Comparison of ENCODE assay signal across 16 cellular contexts in the genomic region with DNA sequence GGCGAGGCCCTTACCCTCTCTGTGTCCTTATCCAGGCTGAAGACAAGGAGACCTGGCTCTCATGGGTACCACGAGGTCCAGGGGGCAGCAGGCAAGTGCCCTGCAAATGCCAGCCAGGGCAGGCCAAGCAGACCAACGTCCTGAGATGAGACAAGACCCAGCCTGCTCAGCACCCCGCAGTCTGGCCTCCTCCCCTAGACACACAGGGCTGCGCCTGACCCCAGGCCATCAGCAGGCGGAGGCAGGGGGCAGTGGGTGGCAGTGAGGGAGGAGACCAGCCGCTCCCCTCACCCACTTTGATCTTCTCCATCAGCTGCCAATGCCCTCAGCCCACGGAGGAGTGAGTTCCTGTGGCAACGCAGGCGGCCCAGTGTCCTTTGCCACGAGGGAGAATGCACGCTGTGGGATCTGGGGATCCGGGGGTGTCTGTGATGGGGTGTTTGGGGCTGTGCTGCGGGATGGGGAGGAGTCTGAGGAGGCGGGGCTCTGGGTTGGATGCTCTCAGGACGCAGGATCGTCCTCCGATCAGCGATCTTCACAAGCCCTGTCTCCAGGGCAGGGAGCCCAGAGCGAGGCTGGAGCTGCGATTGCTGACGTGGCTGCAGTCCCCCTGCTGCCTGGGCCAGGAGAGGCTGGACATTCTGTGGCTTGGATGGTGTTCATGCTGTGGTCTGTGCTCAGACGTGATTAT. TPM values are rescaled to one million over a fixed set of nuclear protein-coding genes. Genes with fewer than 3 reads are reported as not detected.
A peak's percentile ranks its signal among the peaks of the same experiment; 100 is the strongest.
DNase-seq lines count a peak whose midpoint lies in the region; ATAC-seq and TF ChIP-seq lines count a peak whose summit lies in the region.
"Had no signal": no experiment of that assay in that cellular context is flagged by ENCODE, and none has a peak within 500 bp of the region (broad histone marks: within the 10 kb centered on the region; RNA-seq: fewer than 3 reads in every experiment).

No MANE protein-coding gene starts in this region.

- peak overlapping the region; percentile 93 for H2AK9ac ChIP-seq in IMR-90 (replicated peaks; ENCODE audit: low read depth, low read length, poor library complexity)

- H3K36me3 ChIP-seq in IMR-90 (ENCODE audit: control insufficient read depth, insufficient read depth, low read length) (no peaks in the 10 kb centered on the region; the same call in 1 of the 2 replicates), mucosa of descending colon (ENCODE audit: low read depth) (no peaks in the 10 kb centered on the region), tibial artery (no peaks in the 10 kb centered on the region)

- TF ChIP-seq CTCF in AG04450 (IDR thresholded peaks at IDR 0.05; ENCODE audit: low read depth, low read length) (no peak), IMR-90 (conservative IDR thresholded peaks at IDR 0.05; ENCODE audit: low read depth, low read length) (no peak), cardiac fibroblast (IDR thresholded peaks at IDR 0.05; ENCODE audit: low read depth, low read length) (peak; percentile 11), mucosa of descending colon (IDR thresholded peaks at IDR 0.05) (no peak), tibial artery (IDR thresholded peaks at IDR 0.05) (no peak)

- WGBS in IMR-90 (ENCODE audit: extremely low coverage in 2 of 2, insufficient read length in 1 of 2), 2 experiments, result 50% methylated on average over 4 of the region's 23 CpGs; no CpG with 5 or more reads in 1 of the 2 experiments

- no peak overlapping the region for H3K4me3 ChIP-seq in AG04450 (ENCODE audit: low read depth, low read length)
- no peak overlapping the region for H3K4me3 ChIP-seq in IMR-90 (ENCODE audit: insufficient read depth, low read depth, low read length)
- no peak overlapping the region for H3K4me3 ChIP-seq in cardiac fibroblast (replicated peaks in 1 of 2; ENCODE audit: low read depth in 2 of 2, low read length in 2 of 2)
- no peak overlapping the region for H3K4me3 ChIP-seq in mucosa of descending colon
- H3K4me3 ChIP-seq in tibial artery, result no peak overlapping the region

- H3K4ac ChIP-seq in IMR-90 (ENCODE audit: low read depth, low read length), result peak overlapping the region; percentile 73

- H3K56ac ChIP-seq in IMR-90 (ENCODE audit: extremely low read depth, insufficient read depth, low read length), result no peak overlapping the region

- peak overlapping the region; percentile 49; the same call in 1 of the 2 replicates for H4K91ac ChIP-seq in IMR-90 (ENCODE audit: insufficient read depth, low read depth, low read length)

- CTCF ChIA-PET in AG04450 (lab: Charles Lee) (interaction anchor here (1.5 to 4.4 kb wide), 5 partner anchors 107 to 195 kb away, joined by 4 to 47 read pairs (median 25); no protein-coding TSS in a partner anchor), IMR-90 (lab: Yijun Ruan, JAX) (no interaction called here)

- H3K27ac ChIP-seq in AG04450 (ENCODE audit: low read depth, low read length), result peak overlapping the region; percentile 39
- H3K27ac ChIP-seq in IMR-90 (ENCODE audit: insufficient read depth, low read length), result no peak overlapping the region
- H3K27ac ChIP-seq in tibial artery, result peak overlapping the region in 1 of 2 donors; percentile 38

- no peak for TF ChIP-seq RAD21 in IMR-90 (IDR thresholded peaks at IDR 0.05; ENCODE audit: low read length)

- H2AK5ac ChIP-seq in IMR-90 (ENCODE audit: low read depth, low read length), result peak overlapping the region; percentile 88; the same call in 1 of the 2 replicates

- intact Hi-C loops in IMR-90 (cut with micrococcal nuclease), result loop anchor here (5.0 kb wide), 2 partner anchors 48 to 177 kb away; a partner anchor contains a TSS
- intact Hi-C loops in mucosa of descending colon (cut with DNase I, micrococcal nuclease), result loop anchor here (5.0 kb wide), 2 partner anchors 113 to 192 kb away; no protein-coding TSS in a partner anchor
- intact Hi-C loops in tibial artery (cut with DNase I; ENCODE audit: low total_unique reads), result loop anchor here (10.0 kb wide), 2 partner anchors 135 to 425 kb away; a partner anchor contains a TSS

- peak overlapping the region; percentile 38 to 79; a peak in 3 of 4 replicates for H4K8ac ChIP-seq in IMR-90 (ENCODE audit: low read depth in 2 of 2, low read length in 2 of 2)

- DNase-seq in AG04450 (ENCODE audit: low read depth, low spot score) (peak; percentile 46), IMR-90 (peak; percentile 74), cardiac fibroblast (ENCODE audit: low read depth in 2 of 2) (peak; percentile 84 to 85), mucosa of descending colon (peak in 2 of 3 donors; percentile 52 to 59), NCI-H748 (lab: John Stamatoyannopoulos, UW; ENCODE audit: unreplicated experiment) (no peak), occipital lobe (lab: John Stamatoyannopoulos, UW) (no peak), tibial artery (no peak), Kasumi-1 (lab: John Stamatoyannopoulos, UW) (no peak)
- DNase-seq: activated CD8-positive, alpha-beta memory T cell treated with anti-CD3 and anti-CD28 coated beads for 24 hours; activated naive CD8-positive, alpha-beta T cell treated with anti-CD3 and anti-CD28 coated beads for 36 hours; endodermal cell; midbrain; NCI-H2029; retina; T-helper 9 cell; trophoblast cell had no signal

- H3K23ac ChIP-seq in IMR-90 (ENCODE audit: low read depth, low read length), result no peak overlapping the region

- no peak overlapping the region for H2BK15ac ChIP-seq in IMR-90 (ENCODE audit: low read depth, low read length)

- peak overlapping the region; percentile 32 for H2BK120ac ChIP-seq in IMR-90 (ENCODE audit: low read depth, low read length)

- H3K14ac ChIP-seq in IMR-90 (replicated peaks; ENCODE audit: low read depth, low read length), result no peak overlapping the region

- H3K4me2 ChIP-seq in IMR-90 (ENCODE audit: low read depth, low read length), result no peak overlapping the region

- H4K5ac ChIP-seq in IMR-90 (ENCODE audit: low read depth, low read length), result peak overlapping the region; percentile 71

- H3K9me3 ChIP-seq in AG04450 (ENCODE audit: control insufficient read depth, insufficient read depth, low read length) (no peaks in the 10 kb centered on the region; the same call in 1 of the 2 replicates), IMR-90 (ENCODE audit: control insufficient read depth, insufficient read depth, low read length) (no peaks in the 10 kb centered on the region), mucosa of descending colon (no peaks in the 10 kb centered on the region), tibial artery (no peaks in the 10 kb centered on the region)

- H2AFZ ChIP-seq in IMR-90 (replicated peaks; ENCODE audit: low read length, poor library complexity), result peak overlapping the region; percentile 83

- POLR2A ChIA-PET in AG04450 (lab: Yijun Ruan, JAX), result interaction anchor here (0.7 to 4.4 kb wide), 3 partner anchors 47 to 118 kb away, joined by 3 to 24 read pairs (median 5); no protein-coding TSS in a partner anchor
- POLR2A ChIA-PET in IMR-90 (lab: Charles Lee; ENCODE audit: unreplicated experiment), result no interaction called here

- dilution Hi-C loops in IMR-90 (cut with HindIII; ENCODE audit: low sequenced_read_pairs, unreplicated experiment), result no loop called here

- H4K20me1 ChIP-seq in IMR-90 (ENCODE audit: insufficient read depth, low read length), result no peaks in the 10 kb centered on the region; the same call in 1 of the 2 replicates

- in situ Hi-C loops in IMR-90 (cut with MboI; ENCODE audit: low sequenced_read_pairs), result loop anchor here (5.0 kb wide), 2 partner anchors 113 to 177 kb away; a partner anchor contains a TSS

- H3K18ac ChIP-seq in IMR-90 (ENCODE audit: low read depth, low read length), result no peak overlapping the region

- H2BK5ac ChIP-seq in IMR-90 (ENCODE audit: low read depth, low read length, poor library complexity, severe bottlenecking), result no peak overlapping the region

- no peak for TF ChIP-seq POLR2A in IMR-90 (IDR thresholded peaks at IDR 0.05; ENCODE audit: low read depth, low read length)

- no peak overlapping the region for H2BK20ac ChIP-seq in IMR-90 (ENCODE audit: low read depth, low read length)

- no peak overlapping the region for H3K9ac ChIP-seq in IMR-90 (ENCODE audit: low read depth, low read length)

- BruUV-seq in IMR-90 (replicated peaks; lab: Mats Ljungman, UMichigan), result no TSS peak

- H3K27me3 ChIP-seq in AG04450 (ENCODE audit: control insufficient read depth, insufficient read depth, low read length) (no peaks in the 10 kb centered on the region), IMR-90 (ENCODE audit: control insufficient read depth, insufficient read depth, low read length) (no peaks in the 10 kb centered on the region), tibial artery (no peaks in the 10 kb centered on the region)

- peak; percentile 5 for ATAC-seq in IMR-90 (ENCODE audit: low read depth)
- ATAC-seq in mucosa of descending colon, result no peak

- no peaks in the 10 kb centered on the region; the same call in 1 of the 2 replicates for H3K9me1 ChIP-seq in IMR-90 (ENCODE audit: insufficient read depth, low read length)

- no peaks in the 10 kb centered on the region for H3K79me1 ChIP-seq in IMR-90 (ENCODE audit: low read depth in 1 of 2, low read length in 2 of 2)

- peaks cover 15% of the 10 kb centered on the region for H3K4me1 ChIP-seq in IMR-90 (ENCODE audit: control insufficient read depth, insufficient read depth, low read length)
- peaks cover 15% of the 10 kb centered on the region for H3K4me1 ChIP-seq in mucosa of descending colon (ENCODE audit: low read depth)
- peaks cover 0 to 39% (median 22%) of the 10 kb centered on the region in 4 donors for H3K4me1 ChIP-seq in tibial artery

TF ChIP-seq in IMR-90, 13 proteins besides CTCF, POLR2A, EP300 and RAD21 (continues in another document):
- TF ChIP-seq MAFK (IDR thresholded peaks at IDR 0.05; ENCODE audit: low read depth, low read length) (peak; percentile 55), FOS (IDR thresholded peaks at IDR 0.05; ENCODE audit: low read depth, low read length) (no peak), RCOR1 (IDR thresholded peaks at IDR 0.05; ENCODE audit: insufficient replicate concordance, low read length) (no peak), NFE2L2 (IDR thresholded peaks at IDR 0.05; ENCODE audit: low read depth, low read length) (no peak)
- TF ChIP-seq, protein P1, sequence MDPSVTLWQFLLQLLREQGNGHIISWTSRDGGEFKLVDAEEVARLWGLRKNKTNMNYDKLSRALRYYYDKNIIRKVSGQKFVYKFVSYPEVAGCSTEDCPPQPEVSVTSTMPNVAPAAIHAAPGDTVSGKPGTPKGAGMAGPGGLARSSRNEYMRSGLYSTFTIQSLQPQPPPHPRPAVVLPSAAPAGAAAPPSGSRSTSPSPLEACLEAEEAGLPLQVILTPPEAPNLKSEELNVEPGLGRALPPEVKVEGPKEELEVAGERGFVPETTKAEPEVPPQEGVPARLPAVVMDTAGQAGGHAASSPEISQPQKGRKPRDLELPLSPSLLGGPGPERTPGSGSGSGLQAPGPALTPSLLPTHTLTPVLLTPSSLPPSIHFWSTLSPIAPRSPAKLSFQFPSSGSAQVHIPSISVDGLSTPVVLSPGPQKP (IDR thresholded peaks at IDR 0.05; ENCODE audit: borderline replicate concordance, low read depth, low read length), result no peak

RNA-seq across cellular contexts. Expression of a gene that starts 30.5 kb away (rescaled TPM):
- 8.5 and 10.4 TPM in 2 replicates for polyA plus RNA-seq in AG04450 (2011; rRNA removed)
- polyA minus RNA-seq in AG04450 (2011; rRNA and poly(A)+ RNA removed), result 11.5 and 14.1 TPM in 2 replicates
- 6.1 and 7.0 TPM in 2 replicates for total RNA-seq in IMR-90 (2012; rRNA removed)
- 3.1 and 3.3 TPM in 2 replicates for polyA plus RNA-seq in IMR-90 (2012; rRNA removed)
- 3.2 and 3.3 TPM in 2 replicates for polyA plus RNA-seq in IMR-90 (2012; cell fraction: cytosol; rRNA removed)
- polyA plus RNA-seq in IMR-90 (2012; cell fraction: nucleus; rRNA removed; ENCODE audit: low replicate concordance), result 3.0 and 5.9 TPM in 2 replicates
- 10 to 100 TPM; 57.9 to 81.4 (median 58.5) TPM for total RNA-seq in mucosa of descending colon
- total RNA-seq in occipital lobe, result 3.3 TPM

Comparison
In these comparisons a context has a peak if more than half of its experiments do, and no peak if none do; other contexts are left out.
1. DNase-seq: peak in AG04450 (single experiment), IMR-90 (single experiment), cardiac fibroblast (2 of 2) and mucosa of descending colon (2 of 3); none in NCI-H748 (single experiment), occipital lobe (single experiment), tibial artery (0 of 2) and Kasumi-1 (0 of 2).